ENCODE assay signal across 14 cellular contexts in genomic region chr12:46657416-46658411, GRCh38.
DNase-seq lines count a peak whose midpoint lies in the region; ATAC-seq and TF ChIP-seq lines count a peak whose summit lies in the region.
"Had no signal": no experiment of that assay in that cellular context is flagged by ENCODE, and none has a peak within 500 bp of the region (broad histone marks: within the 10 kb centered on the region; RNA-seq: fewer than 3 reads in every experiment).

No MANE protein-coding gene starts in this region.

- ATAC-seq in WTC11 (no peak), esophagus mucosa (no peak)
- ATAC-seq: activated T-cell treated with anti-CD3 and anti-CD28 coated beads, Interleukin-2, amount 50 U/mL, for 4 hours had no signal

- peak overlapping the region; percentile 76 for H3K4me2 ChIP-seq in osteoblast (ENCODE audit: insufficient read depth, low read length)

- POLR2A ChIA-PET in WTC11 (lab: Charles Lee), result no interaction called here

- no peaks in the 10 kb centered on the region for H3K79me2 ChIP-seq in osteoblast (ENCODE audit: insufficient read depth, low read length)

- H3K27ac Mint-ChIP-seq in WTC11, result peak overlapping the region; percentile 28; the same call in 1 of the 2 replicates
- H3K27ac Mint-ChIP-seq: T-helper 1 cell treated with Interleukin-12 subunit alpha and Interleukin-12 subunit beta and Interleukin-4 antibody, amounts not matched to agents 30 μg/mL and 1 μg/mL, for 36 hours; type B pancreatic cell had no signal

- no peak overlapping the region for H3K4me3 Mint-ChIP-seq in WTC11
- H3K4me3 Mint-ChIP-seq: activated T-cell treated with anti-CD3 and anti-CD28 coated beads, Interleukin-2, amount 50 U/mL, for 4 hours; T-helper 1 cell treated with Interleukin-12 subunit alpha and Interleukin-12 subunit beta and Interleukin-4 antibody, amounts not matched to agents 30 μg/mL and 1 μg/mL, for 36 hours; type B pancreatic cell had no signal

- no peaks in the 10 kb centered on the region for H3K27me3 ChIP-seq in osteoblast (ENCODE audit: insufficient read depth, low read length)

- H3K36me3 ChIP-seq in osteoblast (ENCODE audit: insufficient read depth, low read length), result no peaks in the 10 kb centered on the region

- CTCF ChIA-PET in WTC11 (lab: Charles Lee), result interaction anchor here (0.6 to 1.6 kb wide), 2 partner anchors 141 to 152 kb away, joined by 3 read pairs; no protein-coding TSS in a partner anchor

- DNase-seq in EH (ENCODE audit: low read depth) (peak; percentile 55), WTC11 (ENCODE audit: low spot score) (no peak), fibroblast of peridontal ligament (ENCODE audit: extremely low read depth) (peak; percentile 47), osteoblast (ENCODE audit: insufficient read length, low spot score, missing footprints) (no peak), DMS153 treated with DMSO at 0.1 percent for 48 hours (lab: John Stamatoyannopoulos, UW; ENCODE audit: unreplicated experiment) (no peak), NCI-H146 (lab: John Stamatoyannopoulos, UW) (no peak)
- no peak for DNase-seq in activated naive CD4-positive, alpha-beta T cell treated with anti-CD3 and anti-CD28 coated beads, Interleukin-2, amount 50 U/mL, for 16 hours
- DNase-seq: activated CD4-positive, alpha-beta T cell treated with anti-CD3 and anti-CD28 coated beads for 4 hours; activated T-cell treated with anti-CD3 and anti-CD28 coated beads, Interleukin-2, amount 50 U/mL, for 4 hours; aorta; stimulated activated CD8-positive, alpha-beta memory T cell treated with anti-CD3 and anti-CD28 coated beads, Interleukin-4, amount 100 ng/mL, for 48 hours had no signal

- no peaks in the 10 kb centered on the region for H3K36me3 Mint-ChIP-seq in WTC11

- no peaks in the 10 kb centered on the region for H4K20me1 ChIP-seq in osteoblast (ENCODE audit: insufficient read depth, low read length)

- peaks cover 42% of the 10 kb centered on the region for H3K4me1 Mint-ChIP-seq in WTC11

- no peak for TF ChIP-seq CTCF in WTC11 (IDR thresholded peaks at IDR 0.05)
- no peak for TF ChIP-seq CTCF in osteoblast (IDR thresholded peaks at IDR 0.05; ENCODE audit: extremely low read depth, low read depth, low read length)

- no peaks in the 10 kb centered on the region for H3K9me3 Mint-ChIP-seq in WTC11
- H3K9me3 Mint-ChIP-seq: activated T-cell treated with anti-CD3 and anti-CD28 coated beads, Interleukin-2, amount 50 U/mL, for 4 hours; type B pancreatic cell had no signal

- no peaks in the 10 kb centered on the region for H3K27me3 Mint-ChIP-seq in WTC11 (ENCODE audit: low read depth)
- H3K27me3 Mint-ChIP-seq: type B pancreatic cell had no signal

- H3K4me1 ChIP-seq in osteoblast (ENCODE audit: insufficient read depth, low read length), result peaks cover 50% of the 10 kb centered on the region

- H3K4me3 ChIP-seq in osteoblast (ENCODE audit: insufficient read depth, low read length), result no peak overlapping the region

- no peaks in the 10 kb centered on the region for H3K9me3 ChIP-seq in osteoblast (ENCODE audit: low read depth, low read length)

- peak overlapping the region; percentile 72 for H3K27ac ChIP-seq in osteoblast (ENCODE audit: low read depth, low read length)

- H2AFZ ChIP-seq in osteoblast (ENCODE audit: low read length), result peak overlapping the region; percentile 1

TF ChIP-seq in WTC11, 78 proteins besides CTCF, POLR2A, EP300 and RAD21:
- TF ChIP-seq NFE2L1 (CRISPR knock-in tag; IDR thresholded peaks at IDR 0.05) (no peak), ZNF423 (CRISPR knock-in tag; IDR thresholded peaks at IDR 0.05) (no peak)

Comparison
In these comparisons a context has a peak if more than half of its experiments do, and no peak if none do; other contexts are left out.
1. DNase-seq: peak in EH (single experiment) and fibroblast of peridontal ligament (single experiment); none in WTC11 (single experiment), osteoblast (single experiment), DMS153 treated with DMSO at 0.1 percent for 48 hours (single experiment), activated naive CD4-positive, alpha-beta T cell treated with anti-CD3 and anti-CD28 coated beads, Interleukin-2, amount 50 U/mL, for 16 hours (single experiment) and NCI-H146 (single experiment).